ENCODE assay signal across 11 cellular contexts in genomic region chr7:72106405-72106804, GRCh38.
"Had no signal": no experiment of that assay in that cellular context is flagged by ENCODE, and none has a peak within 500 bp of the region (broad histone marks: within the 10 kb centered on the region; RNA-seq: fewer than 3 reads in every experiment).

No MANE protein-coding gene starts in this region.

- ATAC-seq: GM23338, HCT116 had no signal

- H3K4me3 ChIP-seq: GM23248, GM23338, HAP-1 had no signal

- FAIRE-seq: H1, H54 had no signal

- H3K36me3 ChIP-seq: HAP-1 had no signal

- H3K4me3 Mint-ChIP-seq: GM23338, H9, HFFc6 had no signal

- DNase-seq: GM23248, GOT3, H7, H9, HCEC 1CT, HFFc6 had no signal

- H3K9me3 ChIP-seq: HAP-1 had no signal

- H3K27ac Mint-ChIP-seq: GM23338, H9, HFFc6 had no signal

- H3K4me1 ChIP-seq: HAP-1 had no signal

- H3K9ac ChIP-seq: GM23248 had no signal

- H3K4me2 ChIP-seq: GM23338 had no signal

- H2AFZ ChIP-seq: GM23248, GM23338 had no signal

- H3K4me1 Mint-ChIP-seq: GM23338, H9 had no signal

- H3K27ac ChIP-seq: GM23248 had no signal
